ENCODE assay signal across 20 cellular contexts in the genomic region with DNA sequence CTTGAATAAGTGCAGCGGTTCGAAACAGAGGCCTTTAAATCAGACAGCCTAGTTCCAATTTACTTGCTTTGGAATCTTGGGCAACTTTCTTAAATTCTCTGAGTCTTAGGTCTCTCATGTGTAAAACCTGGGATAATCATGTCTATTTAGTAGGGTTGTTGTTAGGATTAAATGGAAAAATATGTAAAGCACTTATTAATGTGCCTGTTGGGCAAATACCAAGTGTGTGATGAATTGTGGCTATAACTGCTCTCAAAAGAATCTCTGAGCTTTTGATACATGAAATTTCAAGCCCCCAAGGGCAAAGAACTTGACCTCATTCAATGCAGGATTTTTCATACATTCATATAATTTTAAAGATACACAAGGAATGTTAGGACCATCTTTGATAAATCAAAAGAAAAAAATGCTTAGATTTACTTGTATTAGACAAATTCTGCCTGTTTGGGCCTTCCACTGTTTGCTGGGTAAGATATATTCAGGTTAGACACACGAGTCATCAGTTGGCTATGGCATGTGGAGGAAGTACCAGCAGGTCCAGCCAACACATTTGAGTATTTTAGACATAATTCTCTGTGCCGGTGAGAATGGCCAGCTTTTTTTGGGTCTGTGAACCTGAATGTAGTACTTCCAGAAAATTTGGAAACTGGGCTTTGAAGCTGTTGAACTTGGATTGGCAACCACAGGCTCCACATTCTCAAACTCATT.
A peak's percentile ranks its signal among the peaks of the same experiment; 100 is the strongest.
DNase-seq lines count a peak whose midpoint lies in the region; ATAC-seq, FAIRE-seq and TF ChIP-seq lines count a peak whose summit lies in the region.
"Had no signal": no experiment of that assay in that cellular context is flagged by ENCODE, and none has a peak within 500 bp of the region (broad histone marks: within the 10 kb centered on the region; RNA-seq: fewer than 3 reads in every experiment).

No MANE protein-coding gene starts in this region.

- peak overlapping the region; percentile 48 for H3K27ac Mint-ChIP-seq in astrocyte (ENCODE audit: unreplicated experiment)
- H3K27ac Mint-ChIP-seq: IgD-negative memory B cell had no signal

- H3K4me2 ChIP-seq in astrocyte (ENCODE audit: low read length) (no peak overlapping the region), smooth muscle cell (no peak overlapping the region)

- H3K4me3 Mint-ChIP-seq in astrocyte (ENCODE audit: unreplicated experiment): no peak overlapping the region
- H3K4me3 Mint-ChIP-seq: IgD-negative memory B cell had no signal

- H3K4me1 ChIP-seq in astrocyte (ENCODE audit: insufficient read depth, low read length) (no peaks in the 10 kb centered on the region), smooth muscle cell (ENCODE audit: low read depth) (no peaks in the 10 kb centered on the region)
- H3K4me1 ChIP-seq: BE2C had no signal

- peaks cover 2% of the 10 kb centered on the region for H3K9me3 Mint-ChIP-seq in astrocyte (ENCODE audit: unreplicated experiment)

- no peaks in the 10 kb centered on the region for H3K4me1 Mint-ChIP-seq in astrocyte (ENCODE audit: low read depth, unreplicated experiment)
- H3K4me1 Mint-ChIP-seq: IgD-negative memory B cell had no signal

- peak; percentile 78 for FAIRE-seq in astrocyte (lab: Jason Lieb, UNC)
- FAIRE-seq: D721Med, GM12891 had no signal

- no peak for ATAC-seq in HG03135 (IDR thresholded peaks at IDR 0.05; ENCODE audit: unreplicated experiment)

- H3K27me3 ChIP-seq in astrocyte (ENCODE audit: insufficient read depth, low read length) (no peaks in the 10 kb centered on the region), smooth muscle cell (ENCODE audit: low read depth) (no peaks in the 10 kb centered on the region)
- H3K27me3 ChIP-seq: BE2C had no signal

- peak; percentile 17 for DNase-seq in ELR (ENCODE audit: low read depth)
- no peak for DNase-seq in astrocyte (ENCODE audit: low read depth)
- peak; percentile 79 for DNase-seq in foreskin melanocyte
- no peak for DNase-seq in smooth muscle cell (lab: John Stamatoyannopoulos, UW; ENCODE audit: unreplicated experiment)
- no peak for DNase-seq in amygdala (lab: John Stamatoyannopoulos, UW)
- no peak for DNase-seq in stimulated activated CD4-positive, alpha-beta T cell treated with anti-CD3 and anti-CD28 coated beads, Interleukin-4, amount 100 ng/mL, for 24 hours
- DNase-seq: BE2C, DMS53, H7, NCI-H1105 treated with DMSO at 0.1 percent for 48 hours, NCI-H2081, NCI-H2171, NCI-H446, NCI-H526, SHP77, SW 1271 had no signal

- H3F3A ChIP-seq in smooth muscle cell (ENCODE audit: low read depth): no peaks in the 10 kb centered on the region

- TF ChIP-seq CTCF in astrocyte (IDR thresholded peaks at IDR 0.05; ENCODE audit: insufficient read depth, low read depth, low read length) (no peak), smooth muscle cell (IDR thresholded peaks at IDR 0.05; ENCODE audit: borderline replicate concordance, insufficient read depth, poor library complexity, severe bottlenecking) (no peak)

- H3K9me3 ChIP-seq in astrocyte (ENCODE audit: insufficient read depth, low read depth, low read length) (no peaks in the 10 kb centered on the region), smooth muscle cell (replicated peaks; ENCODE audit: low read depth) (no peaks in the 10 kb centered on the region)
- H3K9me3 ChIP-seq: BE2C had no signal

- H3K4me3 ChIP-seq in astrocyte (ENCODE audit: insufficient read depth, low read depth, low read length) (no peak overlapping the region), smooth muscle cell (no peak overlapping the region)

- no peaks in the 10 kb centered on the region for H3K36me3 Mint-ChIP-seq in astrocyte (ENCODE audit: low read depth, unreplicated experiment)
- H3K36me3 Mint-ChIP-seq: IgD-negative memory B cell had no signal

- no peak overlapping the region for H2AFZ ChIP-seq in astrocyte (ENCODE audit: low read depth, low read length)
- no peak overlapping the region for H2AFZ ChIP-seq in smooth muscle cell (ENCODE audit: low read depth)

- H3K36me3 ChIP-seq in astrocyte (ENCODE audit: insufficient read depth, low read length) (no peaks in the 10 kb centered on the region), smooth muscle cell (ENCODE audit: low read depth) (no peaks in the 10 kb centered on the region)
- H3K36me3 ChIP-seq: BE2C had no signal

- 75% methylated on average over 4 of the region's 4 CpGs for WGBS in smooth muscle cell (ENCODE audit: low lambda C conversion rate)

- H3K27ac ChIP-seq in astrocyte (ENCODE audit: low read depth, low read length): no peak overlapping the region
- H3K27ac ChIP-seq in smooth muscle cell (ENCODE audit: low read depth): peak overlapping the region; percentile 38

- no peak overlapping the region for H3K9ac ChIP-seq in astrocyte (ENCODE audit: low read length)
- H3K9ac ChIP-seq in smooth muscle cell (ENCODE audit: low read depth): no peak overlapping the region

- no peaks in the 10 kb centered on the region for H3K27me3 Mint-ChIP-seq in astrocyte (ENCODE audit: low read depth, unreplicated experiment)
- H3K27me3 Mint-ChIP-seq: IgD-negative memory B cell had no signal

- H3K79me2 ChIP-seq in astrocyte (ENCODE audit: insufficient read depth, low read length) (no peaks in the 10 kb centered on the region), smooth muscle cell (ENCODE audit: low read depth) (no peaks in the 10 kb centered on the region)

- H4K20me1 ChIP-seq in astrocyte (ENCODE audit: insufficient read depth, low read length): no peaks in the 10 kb centered on the region
- H4K20me1 ChIP-seq in smooth muscle cell (ENCODE audit: low read depth): no peaks in the 10 kb centered on the region

Comparison
In these comparisons a context has a peak if more than half of its experiments do, and no peak if none do; other contexts are left out.
1. DNase-seq: peak in ELR (single experiment) and foreskin melanocyte (single experiment); none in astrocyte (single experiment), smooth muscle cell (single experiment), amygdala (0 of 56) and stimulated activated CD4-positive, alpha-beta T cell treated with anti-CD3 and anti-CD28 coated beads, Interleukin-4, amount 100 ng/mL, for 24 hours (single experiment).